16 cellular contexts compared by ENCODE assay signal in the genomic region with DNA sequence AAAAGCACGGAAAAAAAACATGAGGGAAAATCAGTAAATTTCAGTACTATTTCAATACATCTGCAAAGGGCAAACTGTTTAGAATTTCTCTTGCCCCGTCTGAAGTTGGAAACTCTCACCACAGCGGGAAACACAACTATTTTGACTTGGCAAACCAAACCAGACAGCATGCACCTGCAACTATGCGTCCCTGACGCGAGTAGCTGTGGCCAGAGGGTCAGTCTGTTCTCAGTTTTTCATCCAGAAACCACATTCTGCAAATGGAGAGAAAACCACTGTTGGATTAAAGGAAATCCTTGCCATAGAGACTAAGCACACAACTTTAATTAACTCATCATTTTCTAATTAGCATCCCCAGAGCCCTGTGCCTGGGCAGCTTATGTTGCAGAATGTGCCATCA.
"Had no signal": no experiment of that assay in that cellular context is flagged by ENCODE, and none has a peak within 500 bp of the region (broad histone marks: within the 10 kb centered on the region; RNA-seq: fewer than 3 reads in every experiment).

No MANE protein-coding gene starts in this region.

- ATAC-seq: activated T-cell treated with anti-CD3 and anti-CD28 coated beads, Interleukin-2, amount 50 U/mL, for 72 hours; body of pancreas; gastrocnemius medialis; left ventricle myocardium superior; mucosa of descending colon; stimulated activated memory B cell treated with anti-CD40 and anti-IgM and Interleukin-4, amounts not matched to agents 10 μg/mL and 1 μg/mL and 100 μg/mL, for 72 hours had no signal

- H3K36me3 ChIP-seq: gastrocnemius medialis, heart left ventricle, sigmoid colon, spleen, tibial artery had no signal

- H3K27ac ChIP-seq: body of pancreas, gastrocnemius medialis, sigmoid colon, spleen, tibial artery had no signal

- H3K9me3 ChIP-seq: body of pancreas, gastrocnemius medialis, heart left ventricle, sigmoid colon, spleen, tibial artery had no signal

- H3K4me3 ChIP-seq: body of pancreas, gastrocnemius medialis, heart left ventricle, mucosa of descending colon, sigmoid colon, spleen, tibial artery had no signal

- H3K27me3 ChIP-seq: body of pancreas, gastrocnemius medialis, heart left ventricle, sigmoid colon, spleen, tibial artery had no signal

- H3K4me1 ChIP-seq: body of pancreas, gastrocnemius medialis, sigmoid colon, spleen, tibial artery had no signal

- DNase-seq: activated CD4-positive, alpha-beta T cell treated with anti-CD3 and anti-CD28 coated beads, Interleukin-2, amount 50 U/mL, for 4 hours; activated gamma-delta T cell; activated T-cell treated with anti-CD3 and anti-CD28 coated beads, Interleukin-2, amount 50 U/mL, for 72 hours; body of pancreas; erythroblast; gastrocnemius medialis; heart left ventricle; kidney glomerular epithelial cell; left ventricle myocardium superior; mucosa of descending colon; naive B cell; sigmoid colon; spleen; stimulated activated CD4-positive, alpha-beta T cell treated with anti-CD3 and anti-CD28 coated beads, Interleukin-4, amount 100 ng/mL, for 4 hours; tibial artery had no signal
